Comparison of ENCODE assay signal across 22 cellular contexts in the genomic region with DNA sequence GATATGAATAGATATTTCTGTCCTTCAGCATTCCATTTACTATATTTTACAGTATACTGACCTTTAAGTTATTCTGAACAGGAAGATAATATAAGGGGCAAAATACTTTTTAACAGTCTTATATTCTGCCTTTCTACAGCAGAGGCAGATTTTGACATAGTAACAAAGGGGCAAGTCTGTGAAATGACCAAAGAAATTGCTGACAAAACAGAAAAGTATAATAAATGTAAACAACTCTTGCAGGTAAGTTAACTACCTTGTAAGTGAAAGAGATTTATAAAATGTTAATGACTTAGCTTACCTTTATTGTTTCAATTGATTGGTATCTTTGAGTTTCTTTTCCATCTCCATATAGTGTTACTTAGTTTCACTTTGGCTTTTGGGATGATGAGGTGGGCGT. TPM values are rescaled to one million over a fixed set of nuclear protein-coding genes. Genes with fewer than 3 reads are reported as not detected.
DNase-seq lines count a peak whose midpoint lies in the region; ATAC-seq, FAIRE-seq and TF ChIP-seq lines count a peak whose summit lies in the region.
"Had no signal": no experiment of that assay in that cellular context is flagged by ENCODE, and none has a peak within 500 bp of the region (broad histone marks: within the 10 kb centered on the region; RNA-seq: fewer than 3 reads in every experiment).

No MANE protein-coding gene starts in this region.

- 97% methylated on average over 1 of the region's 1 CpG for WGBS in A549 (ENCODE audit: missing lambda C conversion rate)
- no CpG with 5 or more reads among the region's 1 CpG for WGBS in IMR-90 (ENCODE audit: extremely low coverage in 2 of 2, insufficient read length in 1 of 2), 2 experiments
- WGBS in pancreas, 2 donors: 94 to 98% methylated on average over 1 of the region's 1 CpG

- H3K4me1 ChIP-seq in A549 (peaks cover 10% of the 10 kb centered on the region), IMR-90 (ENCODE audit: control insufficient read depth, insufficient read depth, low read length) (no peaks in the 10 kb centered on the region), pancreas (no peaks in the 10 kb centered on the region)
- H3K4me1 ChIP-seq: BLaER1 treated with 17β-estradiol and CSF1 and Interleukin-3, amounts not matched to agents 10 nM and 100 nM; Caco-2 had no signal

- H3K4me2 ChIP-seq in A549 (no peak overlapping the region), IMR-90 (ENCODE audit: low read depth, low read length) (no peak overlapping the region)
- H3K4me2 ChIP-seq: BLaER1 treated with 17β-estradiol and CSF1 and Interleukin-3, amounts not matched to agents 10 nM and 100 nM had no signal

- H4K5ac ChIP-seq in IMR-90 (ENCODE audit: low read depth, low read length): no peak overlapping the region

- H3K9ac ChIP-seq in IMR-90 (ENCODE audit: low read depth, low read length): no peak overlapping the region
- H3K9ac ChIP-seq: BLaER1 treated with 17β-estradiol and CSF1 and Interleukin-3, amounts not matched to agents 10 nM and 100 nM had no signal

- H2AFZ ChIP-seq in IMR-90 (replicated peaks; ENCODE audit: low read length, poor library complexity): no peak overlapping the region

- no peak overlapping the region for H2BK5ac ChIP-seq in IMR-90 (ENCODE audit: low read depth, low read length, poor library complexity, severe bottlenecking)

- H2BK120ac ChIP-seq in IMR-90 (ENCODE audit: low read depth, low read length): no peak overlapping the region

- no peak overlapping the region for H2AK5ac ChIP-seq in IMR-90 (ENCODE audit: low read depth, low read length)

- H2BK20ac ChIP-seq in IMR-90 (ENCODE audit: low read depth, low read length): no peak overlapping the region

- H4K8ac ChIP-seq in IMR-90 (ENCODE audit: low read depth in 2 of 2, low read length in 2 of 2): no peak overlapping the region

- POLR2A ChIA-PET in A549 (lab: Yijun Ruan, JAX): no interaction called here
- POLR2A ChIA-PET in IMR-90 (lab: Charles Lee; ENCODE audit: unreplicated experiment): no interaction called here

- DNase-seq in A549 (ENCODE audit: low read depth in 1 of 2, low spot score in 1 of 2): no peak
- no peak for DNase-seq in IMR-90
- DNase-seq in pancreas: no peak
- DNase-seq in NK-92 (lab: John Stamatoyannopoulos, UW; ENCODE audit: unreplicated experiment): no peak
- no peak for DNase-seq in stimulated activated CD4-positive, alpha-beta T cell treated with anti-CD3 and anti-CD28 coated beads, Interleukin-12 subunit alpha, Interleukin-12 subunit beta, amount 100 ng/mL, for 4 hours
- DNase-seq: 8988T; AML-193; Caco-2; Calu3; CD4-positive, alpha-beta T cell; DMS79 treated with DMSO at 0.1 percent for 48 hours; GDM1 had no signal

- no peak overlapping the region for H3K18ac ChIP-seq in IMR-90 (ENCODE audit: low read depth, low read length)

- intact Hi-C loops in IMR-90 (cut with micrococcal nuclease) (no loop called here), pancreas (cut with DNase I) (no loop called here)

- no peak for TF ChIP-seq CTCF in A549 (IDR thresholded peaks at IDR 0.05)
- no peak for TF ChIP-seq CTCF in IMR-90 (conservative IDR thresholded peaks at IDR 0.05; ENCODE audit: low read depth, low read length)
- TF ChIP-seq CTCF in pancreas (IDR thresholded peaks at IDR 0.05): no peak

- H3K27ac ChIP-seq in A549: no peak overlapping the region
- H3K27ac ChIP-seq in IMR-90 (ENCODE audit: insufficient read depth, low read length): no peak overlapping the region
- H3K27ac ChIP-seq in pancreas: no peak overlapping the region
- H3K27ac ChIP-seq: BLaER1 treated with 17β-estradiol and CSF1 and Interleukin-3, amounts not matched to agents 10 nM and 100 nM; C4-2B had no signal

- no peaks in the 10 kb centered on the region; the same call in 1 of the 2 replicates for H3K9me1 ChIP-seq in IMR-90 (ENCODE audit: insufficient read depth, low read length)

- TF ChIP-seq POLR2A in A549 (IDR thresholded peaks at IDR 0.05; ENCODE audit: low read length): no peak
- no peak for TF ChIP-seq POLR2A in IMR-90 (IDR thresholded peaks at IDR 0.05; ENCODE audit: low read depth, low read length)

- no peak overlapping the region for H3K4me3 ChIP-seq in A549
- H3K4me3 ChIP-seq in IMR-90 (ENCODE audit: insufficient read depth, low read depth, low read length): no peak overlapping the region
- H3K4me3 ChIP-seq in pancreas: no peak overlapping the region
- H3K4me3 ChIP-seq: BLaER1 treated with 17β-estradiol and CSF1 and Interleukin-3, amounts not matched to agents 10 nM and 100 nM; GM12878 had no signal

- no peaks in the 10 kb centered on the region for H4K20me1 ChIP-seq in IMR-90 (ENCODE audit: insufficient read depth, low read length)

- no peak for TF ChIP-seq RAD21 in A549 (conservative IDR thresholded peaks at IDR 0.05 in 1 of 2, IDR thresholded peaks at IDR 0.05 in 1 of 2)
- TF ChIP-seq RAD21 in IMR-90 (IDR thresholded peaks at IDR 0.05; ENCODE audit: low read length): no peak

- H3K56ac ChIP-seq in IMR-90 (ENCODE audit: extremely low read depth, insufficient read depth, low read length): no peak overlapping the region

- FAIRE-seq in A549 (lab: Jason Lieb, UNC): no peak
- peak; percentile 66 for FAIRE-seq in G401.6 (lab: Jason Lieb, UNC)
- FAIRE-seq in pancreas (lab: Jason Lieb, UNC): peak; percentile 5
- FAIRE-seq: A204.1, D721Med, GM12878, GM12892, GM18507 had no signal

- peaks cover 0 to 3% of the 10 kb centered on the region in 2 experiments; a peak in 2 of 4 replicates for H3K79me1 ChIP-seq in IMR-90 (ENCODE audit: low read depth in 1 of 2, low read length in 2 of 2)

- H3K23ac ChIP-seq in IMR-90 (ENCODE audit: low read depth, low read length): no peak overlapping the region

- no peaks in the 10 kb centered on the region for H3K9me3 ChIP-seq in A549
- H3K9me3 ChIP-seq in IMR-90 (ENCODE audit: control insufficient read depth, insufficient read depth, low read length): no peaks in the 10 kb centered on the region
- no peaks in the 10 kb centered on the region for H3K9me3 ChIP-seq in pancreas
- H3K9me3 ChIP-seq: BLaER1 treated with 17β-estradiol and CSF1 and Interleukin-3, amounts not matched to agents 10 nM and 100 nM; Caco-2 had no signal

- no peak for ATAC-seq in A549
- ATAC-seq in IMR-90 (ENCODE audit: low read depth): no peak
- no peak for ATAC-seq in pancreas
- no peak for ATAC-seq in HG02884 (IDR thresholded peaks at IDR 0.05; ENCODE audit: unreplicated experiment)
- ATAC-seq: CD8-positive, alpha-beta T cell; GM12878 had no signal

- in situ Hi-C loops in IMR-90 (cut with MboI; ENCODE audit: low sequenced_read_pairs): loop anchor here (25.0 kb wide), 1 partner anchor 216 kb away; no protein-coding TSS in a partner anchor

- BruUV-seq in IMR-90 (replicated peaks; lab: Mats Ljungman, UMichigan): no TSS peak

- no peak overlapping the region for H2AK9ac ChIP-seq in IMR-90 (replicated peaks; ENCODE audit: low read depth, low read length, poor library complexity)

- no peak overlapping the region for H4K91ac ChIP-seq in IMR-90 (ENCODE audit: insufficient read depth, low read depth, low read length)

- CTCF ChIA-PET in A549 (lab: Yijun Ruan, JAX): interaction anchor here (0.6 to 3.6 kb wide), 2 partner anchors 21 to 33 kb away, joined by 3 to 9 read pairs; no protein-coding TSS in a partner anchor
- CTCF ChIA-PET in IMR-90 (lab: Yijun Ruan, JAX): interaction anchor here (0.6 kb wide), 1 partner anchor 11 kb away, joined by 3 read pairs; no protein-coding TSS in a partner anchor

- no peaks in the 10 kb centered on the region for H3K27me3 ChIP-seq in IMR-90 (ENCODE audit: control insufficient read depth, insufficient read depth, low read length)
- H3K27me3 ChIP-seq in pancreas: no peaks in the 10 kb centered on the region
- H3K27me3 ChIP-seq: BLaER1 treated with 17β-estradiol and CSF1 and Interleukin-3, amounts not matched to agents 10 nM and 100 nM had no signal

- H3K14ac ChIP-seq in IMR-90 (replicated peaks; ENCODE audit: low read depth, low read length): no peak overlapping the region

- H2BK15ac ChIP-seq in IMR-90 (ENCODE audit: low read depth, low read length): no peak overlapping the region

- TF ChIP-seq EP300 in A549 (IDR thresholded peaks at IDR 0.05): no peak

- dilution Hi-C loops in IMR-90 (cut with HindIII; ENCODE audit: low sequenced_read_pairs, unreplicated experiment): no loop called here

- H3K36me3 ChIP-seq in IMR-90 (ENCODE audit: control insufficient read depth, insufficient read depth, low read length) (peaks cover 12% of the 10 kb centered on the region), pancreas (peaks cover 0 to 30% (median 13%) of the 10 kb centered on the region in 3 donors)

- no peak overlapping the region for H3K4ac ChIP-seq in IMR-90 (ENCODE audit: low read depth, low read length)

TF ChIP-seq in A549, 52 proteins besides CTCF, POLR2A, EP300 and RAD21 (continues in another document):
- peak; percentile 94 for TF ChIP-seq MAFK (IDR thresholded peaks at IDR 0.05; ENCODE audit: partially characterized antibody)

TF ChIP-seq in IMR-90, 13 proteins besides CTCF, POLR2A, EP300 and RAD21:
- peak; percentile 86 for TF ChIP-seq MAFK (IDR thresholded peaks at IDR 0.05; ENCODE audit: low read depth, low read length)
- no peak for TF ChIP-seq BHLHE40 (IDR thresholded peaks at IDR 0.05; ENCODE audit: low read depth, low read length)
TF ChIP-seq in IMR-90: peak in this region for 1.

RNA-seq across cellular contexts. Expression of a gene that starts 56.0 kb away (rescaled TPM):
- polyA plus RNA-seq in A549 (2011; rRNA removed) (180 and 249 TPM in 2 replicates), A549 (2017; fragmentation: RNase III; extraction: RNeasy Plus Mini Kit Qiagen cat#74134 plus additional on column Dnase treatment) (105 to 111 TPM (median 105 TPM) in 3 replicates), IMR-90 (2012; rRNA removed) (46.0 and 49.0 TPM in 2 replicates), pancreas (10 to 100 TPM; 28.3 to 41.5 TPM)
- 39.8 and 45.1 TPM in 2 replicates for polyA plus RNA-seq in A549 (2012; cell fraction: cytosol; rRNA removed)
- polyA plus RNA-seq in A549 (2012; cell fraction: nucleus; rRNA removed): 42.3 and 74.6 TPM in 2 replicates
- 127 and 210 TPM in 2 replicates for polyA minus RNA-seq in A549 (2011; rRNA and poly(A)+ RNA removed)
- total RNA-seq in IMR-90 (2012; rRNA removed) (52.7 and 68.9 TPM in 2 replicates), pancreas (10 to 100 TPM; 43.3 to 64.6 (median 49.1) TPM)
- polyA plus RNA-seq in IMR-90 (2012; cell fraction: cytosol; rRNA removed): 17.2 and 19.7 TPM in 2 replicates
- 7.7 and 44.0 TPM in 2 replicates for polyA plus RNA-seq in IMR-90 (2012; cell fraction: nucleus; rRNA removed; ENCODE audit: low replicate concordance)
